ENCODE assay signal across 17 cellular contexts in genomic region chr2:96985181-96985580, GRCh38. TPM values are rescaled to one million over a fixed set of nuclear protein-coding genes. Genes with fewer than 3 reads are reported as not detected.
A peak's percentile ranks its signal among the peaks of the same experiment; 100 is the strongest.
DNase-seq lines count a peak whose midpoint lies in the region; TF ChIP-seq lines count a peak whose summit lies in the region.
"Had no signal": no experiment of that assay in that cellular context is flagged by ENCODE, and none has a peak within 500 bp of the region (broad histone marks: within the 10 kb centered on the region; RNA-seq: fewer than 3 reads in every experiment).

No MANE protein-coding gene starts in this region.

- H3K79me2 ChIP-seq in neural progenitor cell (ENCODE audit: low read depth) = no peaks in the 10 kb centered on the region

- H2AFZ ChIP-seq in neural progenitor cell (replicated peaks) = peak overlapping the region; percentile 98

- no peaks in the 10 kb centered on the region for H4K20me1 ChIP-seq in neural progenitor cell (ENCODE audit: low read depth)

- no peak overlapping the region for H3K4me2 ChIP-seq in neural progenitor cell

- H3K4me1 ChIP-seq in neural progenitor cell (peaks cover 10% of the 10 kb centered on the region), prostate gland (replicated peaks) (no peaks in the 10 kb centered on the region), stomach (no peaks in the 10 kb centered on the region)

- H3K4me3 Mint-ChIP-seq in HFFc6 (no peak overlapping the region), neural progenitor cell (no peak overlapping the region)
- H3K4me3 Mint-ChIP-seq: CD4-positive, alpha-beta memory T cell had no signal

- H3K4me1 Mint-ChIP-seq in HFFc6 (ENCODE audit: low read depth) (no peaks in the 10 kb centered on the region), neural progenitor cell (peaks cover 15% of the 10 kb centered on the region)
- H3K4me1 Mint-ChIP-seq: CD4-positive, alpha-beta memory T cell had no signal

- intact Hi-C loops in prostate gland (cut with DNase I) = no loop called here
- intact Hi-C loops in stomach (cut with DNase I; ENCODE audit: low total_unique reads) = no loop called here

- peaks cover 40% of the 10 kb centered on the region for H3K27me3 Mint-ChIP-seq in HFFc6 (ENCODE audit: insufficient read depth)
- H3K27me3 Mint-ChIP-seq in neural progenitor cell (ENCODE audit: insufficient read depth, low read depth) = peaks cover 5% of the 10 kb centered on the region

- peaks cover 5% of the 10 kb centered on the region for H3F3A ChIP-seq in neural progenitor cell (ENCODE audit: low read depth)

- H3K36me3 Mint-ChIP-seq in HFFc6 (ENCODE audit: low read depth) = no peaks in the 10 kb centered on the region
- no peaks in the 10 kb centered on the region for H3K36me3 Mint-ChIP-seq in neural progenitor cell
- H3K36me3 Mint-ChIP-seq: CD4-positive, alpha-beta memory T cell had no signal

- H3K4me3 ChIP-seq in neural progenitor cell (no peak overlapping the region), prostate gland (no peak overlapping the region), stomach (no peak overlapping the region)

- no peaks in the 10 kb centered on the region for H3K9me3 ChIP-seq in neural progenitor cell (ENCODE audit: low read depth)
- H3K9me3 ChIP-seq in prostate gland = no peaks in the 10 kb centered on the region
- H3K9me3 ChIP-seq in stomach = no peaks in the 10 kb centered on the region

- H3K27me3 ChIP-seq in neural progenitor cell (no peaks in the 10 kb centered on the region), prostate gland (replicated peaks; ENCODE audit: insufficient read depth) (no peaks in the 10 kb centered on the region), stomach (peaks cover 0 to 5% (median 0%) of the 10 kb centered on the region in 3 donors)

- no peak overlapping the region for H3K27ac Mint-ChIP-seq in HFFc6
- peak overlapping the region; percentile 48 for H3K27ac Mint-ChIP-seq in neural progenitor cell

- H3K27ac ChIP-seq in neural progenitor cell (no peak overlapping the region), prostate gland (no peak overlapping the region), stomach (no peak overlapping the region)
- H3K27ac ChIP-seq: RWPE1 had no signal

- 52% methylated on average over 11 of the region's 11 CpGs for WGBS in prostate gland
- 55 to 66% (median 59%) methylated on average over 11 of the region's 11 CpGs for WGBS in stomach, 5 donors

- no peak overlapping the region for H3K9ac ChIP-seq in neural progenitor cell

- TF ChIP-seq POLR2A in prostate gland (IDR thresholded peaks at IDR 0.05) (no peak), stomach (IDR thresholded peaks at IDR 0.05) (no peak)

- H3K9me3 Mint-ChIP-seq in HFFc6 (no peaks in the 10 kb centered on the region), neural progenitor cell (no peaks in the 10 kb centered on the region)
- H3K9me3 Mint-ChIP-seq: CD4-positive, alpha-beta memory T cell had no signal

- TF ChIP-seq EP300 in stomach (IDR thresholded peaks at IDR 0.05) = no peak

- H3K36me3 ChIP-seq in neural progenitor cell (no peaks in the 10 kb centered on the region), prostate gland (no peaks in the 10 kb centered on the region), stomach (no peaks in the 10 kb centered on the region)

- TF ChIP-seq CTCF in HFFc6 (IDR thresholded peaks at IDR 0.05) (peak; percentile 11; the same call in 1 of the 2 replicates), neural progenitor cell (IDR thresholded peaks at IDR 0.05) (peak; percentile 18), prostate gland (IDR thresholded peaks at IDR 0.05) (no peak), stomach (IDR thresholded peaks at IDR 0.05) (no peak)

- DNase-seq in HFFc6 (no peak), iPS-NIHi11 (ENCODE audit: low spot score) (peak; percentile 47), neural progenitor cell (ENCODE audit: low spot score) (peak; percentile 25), prostate gland (ENCODE audit: low spot score) (no peak), NCI-H1092 (lab: John Stamatoyannopoulos, UW) (no peak), stomach (no peak), NCI-H446 treated with DMSO at 0.1 percent for 48 hours (lab: John Stamatoyannopoulos, UW) (no peak)
- DNase-seq: CD4-positive, alpha-beta memory T cell; DMS79 treated with DMSO at 0.1 percent for 48 hours; KG1; NCI-H1048; NCI-H2081 treated with DMSO at 0.1 percent for 48 hours; NCI-H510A treated with DMSO at 0.1 percent for 48 hours; NCI-H82; PC-3 had no signal

RNA-seq across cellular contexts. Expression of gene FAM178B, which starts 1.2 kb away (rescaled TPM):
- total RNA-seq in HFFc6 (2021; fragmentation: NEBNext Ultra II Directional; extraction: Animal tissue kit (Norgen Biotek cat#: 25700)) = not detected
- total RNA-seq in neural progenitor cell (ENCODE audit: low replicate concordance) = not detected in 2 replicates
- 10 to 100 TPM in 1 of 2 donors, not detected in 1; 13.9 TPM for total RNA-seq in prostate gland
- total RNA-seq in stomach = not detected
- polyA plus RNA-seq in stomach = under 1 TPM in 1 of 3 donors, not detected in 2; 0.65 TPM
- total RNA-seq: PC-3 had no signal
- polyA plus RNA-seq: BJ; CD4-positive, alpha-beta memory T cell had no signal

Comparison
In these comparisons a context has a peak if more than half of its experiments do, and no peak if none do; other contexts are left out.
1. DNase-seq: peak in iPS-NIHi11 (single experiment) and neural progenitor cell (single experiment); none in HFFc6 (single experiment), prostate gland (single experiment), NCI-H1092 (single experiment), stomach (single experiment) and NCI-H446 treated with DMSO at 0.1 percent for 48 hours (single experiment).
2. CTCF ChIP-seq: peak in HFFc6 (single experiment) and neural progenitor cell (single experiment); none in prostate gland (0 of 4) and stomach (0 of 7).